1 cellular context compared by ENCODE assay signal in the genomic region with DNA sequence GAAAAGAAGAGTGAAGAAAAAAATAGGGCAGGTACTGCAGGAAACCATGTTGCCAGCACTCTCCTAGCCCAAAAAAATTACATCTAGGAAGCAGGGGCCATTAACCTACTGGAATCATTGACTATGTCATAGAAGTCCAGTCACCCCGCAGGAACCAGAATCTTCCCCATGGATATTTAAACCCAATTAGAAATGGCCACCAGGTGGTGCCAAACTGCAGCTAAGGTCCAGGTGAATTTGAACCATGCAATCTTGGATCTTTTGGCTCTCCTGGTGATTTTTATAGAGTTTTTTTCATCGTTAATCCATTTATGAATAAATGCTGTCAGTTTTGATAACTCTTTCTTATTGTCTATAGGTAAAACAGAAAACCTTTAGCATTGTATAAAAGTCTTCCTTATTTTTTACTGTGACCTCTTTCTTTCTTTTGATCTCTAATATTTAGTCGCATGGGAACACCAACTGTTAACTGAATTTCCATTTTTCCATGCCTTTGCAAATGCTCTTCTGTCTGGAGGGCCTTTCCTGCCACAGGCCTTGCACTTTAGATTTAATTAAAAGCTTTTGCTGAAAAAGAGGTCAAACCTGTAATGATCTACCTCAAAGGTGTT.
TF ChIP-seq lines count a peak whose summit lies in the region.

No MANE protein-coding gene starts in this region.

TF ChIP-seq in H1, 55 proteins besides CTCF, POLR2A, EP300 and RAD21 (continued from another document):
- TF ChIP-seq EGR1 (IDR thresholded peaks at IDR 0.05; ENCODE audit: borderline replicate concordance, low read depth, low read length) (no peak), RFX5 (IDR thresholded peaks at IDR 0.05; ENCODE audit: borderline replicate concordance, low read depth, low read length) (no peak), TAF1 (IDR thresholded peaks at IDR 0.05; ENCODE audit: low read depth, low read length) (no peak), NRF1 (IDR thresholded peaks at IDR 0.05; ENCODE audit: low read depth, low read length) (no peak), SIX5 (IDR thresholded peaks at IDR 0.05; ENCODE audit: low read depth, low read length) (no peak), HDAC2 (IDR thresholded peaks at IDR 0.05; ENCODE audit: borderline replicate concordance in 1 of 2, low read depth in 2 of 2, low read length in 2 of 2) (no peak), SIN3A (conservative IDR thresholded peaks at IDR 0.05 in 1 of 2, IDR thresholded peaks at IDR 0.05 in 1 of 2; ENCODE audit: low read depth in 1 of 2, low read length in 2 of 2) (no peak), CHD1 (IDR thresholded peaks at IDR 0.05; ENCODE audit: low read depth, low read length) (no peak), RBBP5 (IDR thresholded peaks at IDR 0.05; ENCODE audit: borderline replicate concordance, low read depth, low read length) (no peak)
- TF ChIP-seq, protein P1, sequence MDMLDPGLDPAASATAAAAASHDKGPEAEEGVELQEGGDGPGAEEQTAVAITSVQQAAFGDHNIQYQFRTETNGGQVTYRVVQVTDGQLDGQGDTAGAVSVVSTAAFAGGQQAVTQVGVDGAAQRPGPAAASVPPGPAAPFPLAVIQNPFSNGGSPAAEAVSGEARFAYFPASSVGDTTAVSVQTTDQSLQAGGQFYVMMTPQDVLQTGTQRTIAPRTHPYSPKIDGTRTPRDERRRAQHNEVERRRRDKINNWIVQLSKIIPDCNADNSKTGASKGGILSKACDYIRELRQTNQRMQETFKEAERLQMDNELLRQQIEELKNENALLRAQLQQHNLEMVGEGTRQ (IDR thresholded peaks at IDR 0.05; ENCODE audit: low read length) = no peak
- TF ChIP-seq, protein P2, sequence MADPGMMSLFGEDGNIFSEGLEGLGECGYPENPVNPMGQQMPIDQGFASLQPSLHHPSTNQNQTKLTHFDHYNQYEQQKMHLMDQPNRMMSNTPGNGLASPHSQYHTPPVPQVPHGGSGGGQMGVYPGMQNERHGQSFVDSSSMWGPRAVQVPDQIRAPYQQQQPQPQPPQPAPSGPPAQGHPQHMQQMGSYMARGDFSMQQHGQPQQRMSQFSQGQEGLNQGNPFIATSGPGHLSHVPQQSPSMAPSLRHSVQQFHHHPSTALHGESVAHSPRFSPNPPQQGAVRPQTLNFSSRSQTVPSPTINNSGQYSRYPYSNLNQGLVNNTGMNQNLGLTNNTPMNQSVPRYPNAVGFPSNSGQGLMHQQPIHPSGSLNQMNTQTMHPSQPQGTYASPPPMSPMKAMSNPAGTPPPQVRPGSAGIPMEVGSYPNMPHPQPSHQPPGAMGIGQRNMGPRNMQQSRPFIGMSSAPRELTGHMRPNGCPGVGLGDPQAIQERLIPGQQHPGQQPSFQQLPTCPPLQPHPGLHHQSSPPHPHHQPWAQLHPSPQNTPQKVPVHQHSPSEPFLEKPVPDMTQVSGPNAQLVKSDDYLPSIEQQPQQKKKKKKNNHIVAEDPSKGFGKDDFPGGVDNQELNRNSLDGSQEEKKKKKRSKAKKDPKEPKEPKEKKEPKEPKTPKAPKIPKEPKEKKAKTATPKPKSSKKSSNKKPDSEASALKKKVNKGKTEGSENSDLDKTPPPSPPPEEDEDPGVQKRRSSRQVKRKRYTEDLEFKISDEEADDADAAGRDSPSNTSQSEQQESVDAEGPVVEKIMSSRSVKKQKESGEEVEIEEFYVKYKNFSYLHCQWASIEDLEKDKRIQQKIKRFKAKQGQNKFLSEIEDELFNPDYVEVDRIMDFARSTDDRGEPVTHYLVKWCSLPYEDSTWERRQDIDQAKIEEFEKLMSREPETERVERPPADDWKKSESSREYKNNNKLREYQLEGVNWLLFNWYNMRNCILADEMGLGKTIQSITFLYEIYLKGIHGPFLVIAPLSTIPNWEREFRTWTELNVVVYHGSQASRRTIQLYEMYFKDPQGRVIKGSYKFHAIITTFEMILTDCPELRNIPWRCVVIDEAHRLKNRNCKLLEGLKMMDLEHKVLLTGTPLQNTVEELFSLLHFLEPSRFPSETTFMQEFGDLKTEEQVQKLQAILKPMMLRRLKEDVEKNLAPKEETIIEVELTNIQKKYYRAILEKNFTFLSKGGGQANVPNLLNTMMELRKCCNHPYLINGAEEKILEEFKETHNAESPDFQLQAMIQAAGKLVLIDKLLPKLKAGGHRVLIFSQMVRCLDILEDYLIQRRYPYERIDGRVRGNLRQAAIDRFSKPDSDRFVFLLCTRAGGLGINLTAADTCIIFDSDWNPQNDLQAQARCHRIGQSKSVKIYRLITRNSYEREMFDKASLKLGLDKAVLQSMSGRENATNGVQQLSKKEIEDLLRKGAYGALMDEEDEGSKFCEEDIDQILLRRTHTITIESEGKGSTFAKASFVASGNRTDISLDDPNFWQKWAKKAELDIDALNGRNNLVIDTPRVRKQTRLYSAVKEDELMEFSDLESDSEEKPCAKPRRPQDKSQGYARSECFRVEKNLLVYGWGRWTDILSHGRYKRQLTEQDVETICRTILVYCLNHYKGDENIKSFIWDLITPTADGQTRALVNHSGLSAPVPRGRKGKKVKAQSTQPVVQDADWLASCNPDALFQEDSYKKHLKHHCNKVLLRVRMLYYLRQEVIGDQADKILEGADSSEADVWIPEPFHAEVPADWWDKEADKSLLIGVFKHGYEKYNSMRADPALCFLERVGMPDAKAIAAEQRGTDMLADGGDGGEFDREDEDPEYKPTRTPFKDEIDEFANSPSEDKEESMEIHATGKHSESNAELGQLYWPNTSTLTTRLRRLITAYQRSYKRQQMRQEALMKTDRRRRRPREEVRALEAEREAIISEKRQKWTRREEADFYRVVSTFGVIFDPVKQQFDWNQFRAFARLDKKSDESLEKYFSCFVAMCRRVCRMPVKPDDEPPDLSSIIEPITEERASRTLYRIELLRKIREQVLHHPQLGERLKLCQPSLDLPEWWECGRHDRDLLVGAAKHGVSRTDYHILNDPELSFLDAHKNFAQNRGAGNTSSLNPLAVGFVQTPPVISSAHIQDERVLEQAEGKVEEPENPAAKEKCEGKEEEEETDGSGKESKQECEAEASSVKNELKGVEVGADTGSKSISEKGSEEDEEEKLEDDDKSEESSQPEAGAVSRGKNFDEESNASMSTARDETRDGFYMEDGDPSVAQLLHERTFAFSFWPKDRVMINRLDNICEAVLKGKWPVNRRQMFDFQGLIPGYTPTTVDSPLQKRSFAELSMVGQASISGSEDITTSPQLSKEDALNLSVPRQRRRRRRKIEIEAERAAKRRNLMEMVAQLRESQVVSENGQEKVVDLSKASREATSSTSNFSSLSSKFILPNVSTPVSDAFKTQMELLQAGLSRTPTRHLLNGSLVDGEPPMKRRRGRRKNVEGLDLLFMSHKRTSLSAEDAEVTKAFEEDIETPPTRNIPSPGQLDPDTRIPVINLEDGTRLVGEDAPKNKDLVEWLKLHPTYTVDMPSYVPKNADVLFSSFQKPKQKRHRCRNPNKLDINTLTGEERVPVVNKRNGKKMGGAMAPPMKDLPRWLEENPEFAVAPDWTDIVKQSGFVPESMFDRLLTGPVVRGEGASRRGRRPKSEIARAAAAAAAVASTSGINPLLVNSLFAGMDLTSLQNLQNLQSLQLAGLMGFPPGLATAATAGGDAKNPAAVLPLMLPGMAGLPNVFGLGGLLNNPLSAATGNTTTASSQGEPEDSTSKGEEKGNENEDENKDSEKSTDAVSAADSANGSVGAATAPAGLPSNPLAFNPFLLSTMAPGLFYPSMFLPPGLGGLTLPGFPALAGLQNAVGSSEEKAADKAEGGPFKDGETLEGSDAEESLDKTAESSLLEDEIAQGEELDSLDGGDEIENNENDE (IDR thresholded peaks at IDR 0.05; ENCODE audit: insufficient replicate concordance, low read length) = no peak
